Comparison of ENCODE assay signal across 8 cellular contexts in the genomic region with DNA sequence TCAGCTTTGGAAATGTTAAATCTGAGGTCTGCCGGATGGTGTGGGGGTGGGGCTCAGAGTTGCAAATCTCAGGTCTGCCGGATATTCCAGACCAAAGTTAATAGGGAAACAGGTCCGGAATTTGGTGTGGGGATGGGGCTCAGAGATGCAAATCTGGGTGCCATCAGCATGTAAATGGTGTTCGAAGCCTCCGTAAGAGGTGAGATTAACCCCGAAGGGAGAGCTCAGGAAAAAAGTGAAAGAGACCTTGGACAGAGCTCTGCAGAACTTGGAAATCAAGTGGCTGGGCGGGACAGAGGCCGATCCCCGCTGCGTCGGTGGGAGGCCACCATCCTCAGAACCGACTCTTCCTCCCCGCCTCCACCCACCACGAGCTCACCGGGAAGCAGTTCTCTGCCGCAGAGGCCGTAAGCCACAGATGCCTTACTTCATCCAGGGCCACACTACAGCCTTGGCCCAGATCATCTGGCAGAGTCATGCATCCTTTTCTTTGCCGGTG. TPM values are rescaled to one million over a fixed set of nuclear protein-coding genes. Genes with fewer than 3 reads are reported as not detected.
A peak's percentile ranks its signal among the peaks of the same experiment; 100 is the strongest.
DNase-seq lines count a peak whose midpoint lies in the region; ATAC-seq and TF ChIP-seq lines count a peak whose summit lies in the region.

No MANE protein-coding gene starts in this region.

- no peaks in the 10 kb centered on the region for H3K36me3 ChIP-seq in duodenal mucosa (ENCODE audit: control insufficient read depth in 1 of 2, insufficient read depth in 2 of 2, low read length in 2 of 2)

- peaks cover 49% of the 10 kb centered on the region for H3K4me1 Mint-ChIP-seq in T-helper 2 cell treated with Interferon-gamma antibody and Interleukin-4, amounts not matched to agents 5 μg/mL and 100 μg/mL, for 36 hours (ENCODE audit: low read depth)
- peaks cover 56% of the 10 kb centered on the region for H3K4me1 Mint-ChIP-seq in stimulated activated naive CD8-positive, alpha-beta T cell treated with anti-CD3 and anti-CD28 coated beads, Interleukin-15, amount 100 ng/mL, for 72 hours

- H3K27me3 Mint-ChIP-seq in T-helper 2 cell treated with Interferon-gamma antibody and Interleukin-4, amounts not matched to agents 5 μg/mL and 100 μg/mL, for 36 hours (ENCODE audit: low read depth), result peaks cover 3% of the 10 kb centered on the region
- no peaks in the 10 kb centered on the region for H3K27me3 Mint-ChIP-seq in stimulated activated naive CD8-positive, alpha-beta T cell treated with anti-CD3 and anti-CD28 coated beads, Interleukin-15, amount 100 ng/mL, for 72 hours

- DNase-seq in NCI-H146 (lab: John Stamatoyannopoulos, UW), result peak; percentile 50
- no peak for DNase-seq in NCI-H146 treated with DMSO at 0.1 percent for 48 hours (lab: John Stamatoyannopoulos, UW; ENCODE audit: unreplicated experiment)
- DNase-seq in T-helper 2 cell treated with Interferon-gamma antibody and Interleukin-4, amounts not matched to agents 5 μg/mL and 100 μg/mL, for 36 hours (ENCODE audit: low spot score), result peak; percentile 41
- DNase-seq in lower leg skin (ENCODE audit: low spot score in 2 of 2), result peak in 1 of 2 donors; percentile 89
- DNase-seq in stimulated activated naive CD8-positive, alpha-beta T cell treated with anti-CD3 and anti-CD28 coated beads, Interleukin-15, amount 100 ng/mL, for 72 hours, result peak; percentile 7 to 49
- no peak for DNase-seq in middle frontal gyrus (ENCODE audit: extremely low spot score, low spot score)
- no peak for DNase-seq in SW 1271 (lab: John Stamatoyannopoulos, UW)

- H3K9me3 ChIP-seq in duodenal mucosa (ENCODE audit: control insufficient read depth in 1 of 2, low read length in 2 of 2), result no peaks in the 10 kb centered on the region

- H3K9me3 Mint-ChIP-seq in T-helper 2 cell treated with Interferon-gamma antibody and Interleukin-4, amounts not matched to agents 5 μg/mL and 100 μg/mL, for 36 hours, result no peaks in the 10 kb centered on the region
- H3K9me3 Mint-ChIP-seq in stimulated activated naive CD8-positive, alpha-beta T cell treated with anti-CD3 and anti-CD28 coated beads, Interleukin-15, amount 100 ng/mL, for 72 hours, result no peaks in the 10 kb centered on the region

- no peak for ATAC-seq in stimulated activated naive CD8-positive, alpha-beta T cell treated with anti-CD3 and anti-CD28 coated beads, Interleukin-15, amount 100 ng/mL, for 72 hours

- no peak for TF ChIP-seq CTCF in lower leg skin (IDR thresholded peaks at IDR 0.05)

- peaks cover 18 to 27% of the 10 kb centered on the region in 2 donors for H3K4me1 ChIP-seq in duodenal mucosa (ENCODE audit: control insufficient read depth in 1 of 2, insufficient read depth in 2 of 2, low read length in 2 of 2)

- WGBS in lower leg skin, 2 donors, result 2 to 5% methylated on average over 14 to 18 of the region's 18 CpGs

- H3K9ac ChIP-seq in duodenal mucosa (ENCODE audit: low read depth in 1 of 2, low read length in 2 of 2), result peak overlapping the region; percentile 51 to 67

- peak overlapping the region; percentile 86 for H3K27ac Mint-ChIP-seq in T-helper 2 cell treated with Interferon-gamma antibody and Interleukin-4, amounts not matched to agents 5 μg/mL and 100 μg/mL, for 36 hours
- H3K27ac Mint-ChIP-seq in stimulated activated naive CD8-positive, alpha-beta T cell treated with anti-CD3 and anti-CD28 coated beads, Interleukin-15, amount 100 ng/mL, for 72 hours, result peak overlapping the region; percentile 68 to 98

- H3K27me3 ChIP-seq in duodenal mucosa (ENCODE audit: control insufficient read depth in 1 of 2, insufficient read depth in 2 of 2, low read length in 2 of 2), result peaks cover 0 to 4% of the 10 kb centered on the region in 2 donors

- H3K4me3 ChIP-seq in duodenal mucosa (ENCODE audit: low read depth in 1 of 2, low read length in 2 of 2) (peak overlapping the region; percentile 83 to 97), lower leg skin (ENCODE audit: low read depth, poor library complexity, severe bottlenecking) (peak overlapping the region; percentile 14)

- intact Hi-C loops in lower leg skin (cut with DNase I; ENCODE audit: low total_unique reads), result no loop called here

- H3K4me3 Mint-ChIP-seq in T-helper 2 cell treated with Interferon-gamma antibody and Interleukin-4, amounts not matched to agents 5 μg/mL and 100 μg/mL, for 36 hours, result peak overlapping the region; percentile 94
- peak overlapping the region; percentile 91 to 92 for H3K4me3 Mint-ChIP-seq in stimulated activated naive CD8-positive, alpha-beta T cell treated with anti-CD3 and anti-CD28 coated beads, Interleukin-15, amount 100 ng/mL, for 72 hours

- H3K36me3 Mint-ChIP-seq in T-helper 2 cell treated with Interferon-gamma antibody and Interleukin-4, amounts not matched to agents 5 μg/mL and 100 μg/mL, for 36 hours (ENCODE audit: low read depth), result peaks cover 10% of the 10 kb centered on the region

- H3K27ac ChIP-seq in duodenal mucosa (ENCODE audit: low read depth, low read length), result no peak overlapping the region

- no peak for TF ChIP-seq POLR2A in lower leg skin (IDR thresholded peaks at IDR 0.05)

RNA-seq across cellular contexts. Expression of a gene that starts 1.7 kb away (rescaled TPM):
- total RNA-seq in lower leg skin, result 10 to 100 TPM; 14.4 to 35.0 (median 17.4) TPM

RNA-seq across cellular contexts. Expression of a gene that starts 50.0 kb away (rescaled TPM):
- 10 to 100 TPM; 10.9 to 26.6 (median 17.3) TPM for total RNA-seq in lower leg skin

Comparison
In these comparisons a context has a peak if more than half of its experiments do, and no peak if none do; other contexts are left out.
1. DNase-seq: peak in NCI-H146 (single experiment), T-helper 2 cell treated with Interferon-gamma antibody and Interleukin-4, amounts not matched to agents 5 μg/mL and 100 μg/mL, for 36 hours (single experiment) and stimulated activated naive CD8-positive, alpha-beta T cell treated with anti-CD3 and anti-CD28 coated beads, Interleukin-15, amount 100 ng/mL, for 72 hours (2 of 2); none in NCI-H146 treated with DMSO at 0.1 percent for 48 hours (single experiment), middle frontal gyrus (single experiment) and SW 1271 (0 of 2).